In the genomic region with DNA sequence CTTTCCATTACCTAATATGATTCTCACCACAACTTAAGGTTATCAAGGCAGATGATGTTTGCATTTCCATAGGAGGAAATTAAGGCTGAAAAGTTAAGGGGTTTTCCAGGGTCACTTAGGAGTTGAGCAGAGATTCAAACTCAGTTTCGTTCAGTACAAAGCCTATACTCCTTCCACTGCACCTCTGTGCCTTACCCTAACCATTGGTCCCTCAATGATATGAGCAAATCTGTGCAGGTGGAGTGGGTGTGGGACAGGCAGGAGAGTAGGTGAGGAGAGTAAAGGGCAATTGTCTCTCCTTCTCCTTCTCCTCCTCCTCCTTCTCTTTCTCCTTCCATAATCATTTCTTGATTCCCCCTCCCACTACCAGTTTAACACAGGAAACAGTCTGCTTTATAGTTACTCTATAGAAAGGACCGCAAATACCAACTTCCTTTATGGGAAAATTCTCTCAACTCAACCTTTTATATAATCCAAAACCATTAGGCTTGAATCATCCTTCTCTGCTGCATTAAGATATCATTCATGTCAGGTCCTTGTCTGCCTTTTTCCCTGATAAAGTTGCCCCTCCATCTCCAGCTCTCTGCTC, we compare ENCODE assay signal across 16 cellular contexts. TPM values are rescaled to one million over a fixed set of nuclear protein-coding genes. Genes with fewer than 3 reads are reported as not detected.
DNase-seq lines count a peak whose midpoint lies in the region; ATAC-seq and TF ChIP-seq lines count a peak whose summit lies in the region.
"Had no signal": no experiment of that assay in that cellular context is flagged by ENCODE, and none has a peak within 500 bp of the region (broad histone marks: within the 10 kb centered on the region; RNA-seq: fewer than 3 reads in every experiment).

No MANE protein-coding gene starts in this region.

- H3K9me3 ChIP-seq in parathyroid adenoma (ENCODE audit: control insufficient read depth, low read length): no peaks in the 10 kb centered on the region
- H3K9me3 ChIP-seq: heart left ventricle had no signal

- no peak overlapping the region for H3K9ac ChIP-seq in parathyroid adenoma

- H3K4me1 ChIP-seq in parathyroid adenoma: no peaks in the 10 kb centered on the region

- no peak overlapping the region for H3K27ac ChIP-seq in parathyroid adenoma
- H3K27ac ChIP-seq: heart left ventricle had no signal

- peak; percentile 43 for ATAC-seq in GM18868 (IDR thresholded peaks at IDR 0.05; ENCODE audit: unreplicated experiment)
- peak; percentile 77 for ATAC-seq in activated T-helper 17 cell treated with anti-CD3 and anti-CD28 coated beads, Interleukin-2, amount 50 U/mL, for 72 hours (replicated peaks)
- ATAC-seq in HG03097 (IDR thresholded peaks at IDR 0.05; ENCODE audit: low FRiP score, unreplicated experiment): no peak
- ATAC-seq: left colon; natural killer cell treated with Interleukin-12 subunit alpha and Interleukin-12 subunit beta and Interleukin-15 and Interleukin-18, amount 100 ng/mL, for 72 hours had no signal

- H3K9me3 Mint-ChIP-seq in activated T-helper 17 cell treated with anti-CD3 and anti-CD28 coated beads, Interleukin-2, amount 50 U/mL, for 72 hours: no peaks in the 10 kb centered on the region
- H3K9me3 Mint-ChIP-seq: natural killer cell treated with Interleukin-12 subunit alpha and Interleukin-12 subunit beta and Interleukin-15 and Interleukin-18, amount 100 ng/mL, for 72 hours had no signal

- H3K27me3 Mint-ChIP-seq in activated T-helper 17 cell treated with anti-CD3 and anti-CD28 coated beads, Interleukin-2, amount 50 U/mL, for 72 hours: no peaks in the 10 kb centered on the region
- H3K27me3 Mint-ChIP-seq: IgD-negative memory B cell had no signal

- peak; percentile 5 to 7 for DNase-seq in activated CD4-positive, alpha-beta T cell treated with anti-CD3 and anti-CD28 coated beads for 4 hours
- no peak for DNase-seq in activated CD4-positive, alpha-beta T cell treated with anti-CD3 and anti-CD28 coated beads for 1 hour
- DNase-seq in NCI-H1105 (lab: John Stamatoyannopoulos, UW) (no peak), EL (no peak)
- DNase-seq: caudate nucleus, heart left ventricle, left colon, NCI-H2171 treated with DMSO at 0.1 percent for 48 hours had no signal

- peak overlapping the region; percentile 22 for H2AFZ ChIP-seq in parathyroid adenoma

- TF ChIP-seq CTCF in parathyroid adenoma (IDR thresholded peaks at IDR 0.05): no peak

- no peak overlapping the region for H3K4me2 ChIP-seq in parathyroid adenoma (ENCODE audit: low read length)

- peaks cover 16% of the 10 kb centered on the region for H3K4me1 Mint-ChIP-seq in activated T-helper 17 cell treated with anti-CD3 and anti-CD28 coated beads, Interleukin-2, amount 50 U/mL, for 72 hours

- H3K27ac Mint-ChIP-seq in activated T-helper 17 cell treated with anti-CD3 and anti-CD28 coated beads, Interleukin-2, amount 50 U/mL, for 72 hours: peak overlapping the region; percentile 48
- H3K27ac Mint-ChIP-seq: IgD-negative memory B cell; mesothelial cell of epicardium; natural killer cell treated with Interleukin-12 subunit alpha and Interleukin-12 subunit beta and Interleukin-15 and Interleukin-18, amount 100 ng/mL, for 72 hours had no signal

- no peaks in the 10 kb centered on the region for H3K27me3 ChIP-seq in parathyroid adenoma (ENCODE audit: control insufficient read depth, insufficient read depth, low read length)
- H3K27me3 ChIP-seq: heart left ventricle had no signal

- H3K79me2 ChIP-seq in parathyroid adenoma: no peaks in the 10 kb centered on the region

- no peak overlapping the region for H3K4me3 ChIP-seq in parathyroid adenoma (ENCODE audit: low read depth, low read length)
- H3K4me3 ChIP-seq: heart left ventricle had no signal

- H3K4me3 Mint-ChIP-seq in activated T-helper 17 cell treated with anti-CD3 and anti-CD28 coated beads, Interleukin-2, amount 50 U/mL, for 72 hours: peak overlapping the region; percentile 46
- H3K4me3 Mint-ChIP-seq: activated T-helper 1 cell treated with anti-CD3 and anti-CD28 coated beads, Interleukin-12 subunit alpha, Interleukin-12 subunit beta, Interleukin-2, Interleukin-4 antibody, amounts not matched to agents 30 ng/mL and 10 ng/mL and 1 ng/mL, durations not matched to agents 14 hours and 24 hours and 36 hours; IgD-negative memory B cell; mesothelial cell of epicardium; natural killer cell treated with Interleukin-12 subunit alpha and Interleukin-12 subunit beta and Interleukin-15 and Interleukin-18, amount 100 ng/mL, for 72 hours had no signal

- H3K36me3 Mint-ChIP-seq in activated T-helper 17 cell treated with anti-CD3 and anti-CD28 coated beads, Interleukin-2, amount 50 U/mL, for 72 hours (ENCODE audit: low read depth): no peaks in the 10 kb centered on the region
- H3K36me3 Mint-ChIP-seq: IgD-negative memory B cell; mesothelial cell of epicardium; natural killer cell treated with Interleukin-12 subunit alpha and Interleukin-12 subunit beta and Interleukin-15 and Interleukin-18, amount 100 ng/mL, for 72 hours had no signal

- no peaks in the 10 kb centered on the region for H3K36me3 ChIP-seq in parathyroid adenoma (ENCODE audit: control insufficient read depth, insufficient read depth, low read length)
- H3K36me3 ChIP-seq: heart left ventricle had no signal

RNA-seq across cellular contexts. Expression of a gene that starts 27.4 kb away (rescaled TPM):
- total RNA-seq in activated T-helper 17 cell treated with anti-CD3 and anti-CD28 coated beads, Interleukin-2, amount 50 U/mL, for 72 hours: 1 to 10 TPM; 5.1 to 7.7 TPM

Comparison
In these comparisons a context has a peak if more than half of its experiments do, and no peak if none do; other contexts are left out.
1. DNase-seq: peak in activated CD4-positive, alpha-beta T cell treated with anti-CD3 and anti-CD28 coated beads for 4 hours (2 of 2); none in activated CD4-positive, alpha-beta T cell treated with anti-CD3 and anti-CD28 coated beads for 1 hour (single experiment), NCI-H1105 (single experiment) and EL (single experiment).